ENCODE assay signal across 8 cellular contexts in the genomic region with DNA sequence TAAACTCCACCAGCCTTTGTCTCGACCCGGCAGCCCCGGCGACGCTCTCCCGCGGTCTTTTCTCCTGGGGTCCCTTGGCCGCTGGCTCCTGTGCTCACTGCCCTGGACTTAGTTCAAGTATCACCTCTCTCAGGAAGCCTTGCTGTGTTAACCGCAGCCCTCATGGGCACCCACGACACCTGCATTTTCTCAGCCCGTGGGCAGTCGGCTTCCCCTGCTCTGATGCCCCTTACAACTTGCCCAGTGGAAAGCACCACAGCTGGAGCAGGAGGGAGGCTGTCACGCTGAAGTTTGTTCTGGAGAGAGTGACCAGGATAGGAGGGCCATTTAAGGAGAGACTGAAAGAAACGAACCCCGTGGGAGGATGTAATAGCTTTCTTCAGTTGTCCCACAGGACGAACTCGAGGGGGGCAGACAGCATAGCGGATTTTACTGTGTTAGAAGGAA. TPM values are rescaled to one million over a fixed set of nuclear protein-coding genes. Genes with fewer than 3 reads are reported as not detected.
A peak's percentile ranks its signal among the peaks of the same experiment; 100 is the strongest.
DNase-seq lines count a peak whose midpoint lies in the region; ATAC-seq and TF ChIP-seq lines count a peak whose summit lies in the region.

No MANE protein-coding gene starts in this region.

- H3K9me2 ChIP-seq in Loucy (replicated peaks; ENCODE audit: low read depth, low read length), result no peaks in the 10 kb centered on the region

- H4K20me1 ChIP-seq in Loucy (ENCODE audit: insufficient read depth, low read length, poor library complexity, severe bottlenecking), result peaks cover 6% of the 10 kb centered on the region

- peaks cover 17% of the 10 kb centered on the region for H3K79me1 ChIP-seq in mesendoderm (ENCODE audit: low read length)

- no CpG with 5 or more reads among the region's 18 CpGs for WGBS in mesendoderm (ENCODE audit: extremely low coverage, insufficient coverage, low lambda C conversion rate)
- under 1% methylated on average over 18 of the region's 18 CpGs for WGBS in urinary bladder

- TF ChIP-seq CTCF in Loucy (conservative IDR thresholded peaks at IDR 0.05; ENCODE audit: low read length) (no peak), coronary artery (IDR thresholded peaks at IDR 0.05) (no peak)

- H3K4me3 ChIP-seq in HAP-1 (peak overlapping the region; percentile 81), Loucy (ENCODE audit: low read length, poor library complexity, severe bottlenecking) (peak overlapping the region; percentile 86), coronary artery (peak overlapping the region; percentile 90), mesendoderm (ENCODE audit: low read length) (peak overlapping the region; percentile 95), urinary bladder (ENCODE audit: low read depth, low read length) (peak overlapping the region; percentile 87)

- in situ Hi-C loops in HAP-1 (cut with MboI; ENCODE audit: low sequenced_read_pairs), result no loop called here

- H3K79me2 ChIP-seq in Loucy (ENCODE audit: insufficient read depth, low read length), result peaks cover 60% of the 10 kb centered on the region
- H3K79me2 ChIP-seq in mesendoderm (ENCODE audit: control insufficient read depth, insufficient read depth, low read length), result peaks cover 28% of the 10 kb centered on the region

- intact Hi-C loops in activated T-helper 2 cell treated with anti-CD3 and anti-CD28 coated beads, Interferon-gamma antibody, Interleukin-2, Interleukin-4, amounts not matched to agents 10 μg/mL and 5 μg/mL and 100 μg/mL, durations not matched to agents 14 hours and 24 hours and 36 hours (cut with micrococcal nuclease), result loop anchor here (2.0 to 5.0 kb wide), 2 partner anchors 268 to 378 kb away; no protein-coding TSS in a partner anchor

- DNase-seq in activated CD8-positive, alpha-beta memory T cell treated with anti-CD3 and anti-CD28 coated beads, Interleukin-2, amount 10 ng/mL, durations not matched to agents 7 days and 5 days, result no peak
- no peak for DNase-seq in activated CD8-positive, alpha-beta memory T cell treated with anti-CD3 and anti-CD28 coated beads for 24 hours
- DNase-seq in HAP-1 (ENCODE audit: low spot score in 2 of 2) (peak in 1 of 2 experiments; percentile 14), coronary artery (ENCODE audit: low spot score) (peak; percentile 80), mesendoderm (no peak)
- DNase-seq in activated T-helper 2 cell treated with anti-CD3 and anti-CD28 coated beads, Interferon-gamma antibody, Interleukin-2, Interleukin-4, amounts not matched to agents 10 μg/mL and 5 μg/mL and 100 μg/mL, durations not matched to agents 14 hours and 24 hours and 36 hours (ENCODE audit: low spot score), result no peak

- no peaks in the 10 kb centered on the region for H3F3A ChIP-seq in Loucy (ENCODE audit: low read depth)

- no peak overlapping the region for H3K27ac Mint-ChIP-seq in activated CD8-positive, alpha-beta memory T cell treated with anti-CD3 and anti-CD28 coated beads, Interleukin-2, amount 10 ng/mL, durations not matched to agents 7 days and 5 days
- no peak overlapping the region for H3K27ac Mint-ChIP-seq in activated T-helper 2 cell treated with anti-CD3 and anti-CD28 coated beads, Interferon-gamma antibody, Interleukin-2, Interleukin-4, amounts not matched to agents 10 μg/mL and 5 μg/mL and 100 μg/mL, durations not matched to agents 14 hours and 24 hours and 36 hours

- H3K56ac ChIP-seq in mesendoderm (ENCODE audit: low read length), result peak overlapping the region; percentile 99

- peaks cover 8% of the 10 kb centered on the region for H3K36me3 ChIP-seq in HAP-1 (replicated peaks)
- H3K36me3 ChIP-seq in Loucy (ENCODE audit: insufficient read depth, low read length), result peaks cover 4% of the 10 kb centered on the region; the same call in 1 of the 2 replicates
- H3K36me3 ChIP-seq in mesendoderm (ENCODE audit: control insufficient read depth, insufficient read depth, low read length), result no peaks in the 10 kb centered on the region
- H3K36me3 ChIP-seq in urinary bladder (ENCODE audit: insufficient read depth), result no peaks in the 10 kb centered on the region

- no peak overlapping the region for H3K23ac ChIP-seq in mesendoderm (ENCODE audit: low read length)

- peak overlapping the region; percentile 90 for H3K9ac ChIP-seq in Loucy (ENCODE audit: low read depth, low read length, poor library complexity, severe bottlenecking)
- H3K9ac ChIP-seq in mesendoderm (ENCODE audit: low read length), result peak overlapping the region; percentile 97

- H3K4me1 ChIP-seq in HAP-1 (peaks cover 21% of the 10 kb centered on the region), Loucy (ENCODE audit: insufficient read depth, low read length, poor library complexity, severe bottlenecking) (peaks cover 59% of the 10 kb centered on the region), mesendoderm (ENCODE audit: control insufficient read depth, low read depth, low read length) (peaks cover 3% of the 10 kb centered on the region), urinary bladder (ENCODE audit: insufficient read depth) (no peaks in the 10 kb centered on the region)

- peak overlapping the region; percentile 95 for H2AFZ ChIP-seq in Loucy (ENCODE audit: low read length)

- no peaks in the 10 kb centered on the region for H3K27me3 ChIP-seq in HAP-1 (ENCODE audit: low read depth)
- no peaks in the 10 kb centered on the region for H3K27me3 ChIP-seq in Loucy (ENCODE audit: insufficient read depth, low read length, poor library complexity, severe bottlenecking)
- H3K27me3 ChIP-seq in mesendoderm (ENCODE audit: insufficient read depth, low read length, poor library complexity), result no peaks in the 10 kb centered on the region

- peak overlapping the region; percentile 89 for H3K27ac ChIP-seq in coronary artery
- H3K27ac ChIP-seq in mesendoderm (ENCODE audit: low read depth, low read length), result no peak overlapping the region
- peak overlapping the region; percentile 77 for H3K27ac ChIP-seq in urinary bladder (ENCODE audit: low read depth)

- H3K4me2 ChIP-seq in Loucy (ENCODE audit: low read depth, low read length, poor library complexity, severe bottlenecking) (peak overlapping the region; percentile 80), mesendoderm (ENCODE audit: low read length) (peak overlapping the region; percentile 89)

- no peaks in the 10 kb centered on the region for H3K9me3 Mint-ChIP-seq in activated CD8-positive, alpha-beta memory T cell treated with anti-CD3 and anti-CD28 coated beads, Interleukin-2, amount 10 ng/mL, durations not matched to agents 7 days and 5 days (ENCODE audit: low read depth)
- H3K9me3 Mint-ChIP-seq in activated T-helper 2 cell treated with anti-CD3 and anti-CD28 coated beads, Interferon-gamma antibody, Interleukin-2, Interleukin-4, amounts not matched to agents 10 μg/mL and 5 μg/mL and 100 μg/mL, durations not matched to agents 14 hours and 24 hours and 36 hours, result no peaks in the 10 kb centered on the region

- H4K5ac ChIP-seq in mesendoderm (ENCODE audit: low read length), result peak overlapping the region; percentile 75

- H3K9me3 ChIP-seq in HAP-1, result no peaks in the 10 kb centered on the region
- H3K9me3 ChIP-seq in Loucy (ENCODE audit: insufficient read depth, low read depth, low read length), result no peaks in the 10 kb centered on the region

- H3K4me1 Mint-ChIP-seq in activated CD8-positive, alpha-beta memory T cell treated with anti-CD3 and anti-CD28 coated beads, Interleukin-2, amount 10 ng/mL, durations not matched to agents 7 days and 5 days, result peaks cover 23% of the 10 kb centered on the region
- peaks cover 31% of the 10 kb centered on the region for H3K4me1 Mint-ChIP-seq in activated T-helper 2 cell treated with anti-CD3 and anti-CD28 coated beads, Interferon-gamma antibody, Interleukin-2, Interleukin-4, amounts not matched to agents 10 μg/mL and 5 μg/mL and 100 μg/mL, durations not matched to agents 14 hours and 24 hours and 36 hours (ENCODE audit: low read depth)

- H3K27me3 Mint-ChIP-seq in activated CD8-positive, alpha-beta memory T cell treated with anti-CD3 and anti-CD28 coated beads, Interleukin-2, amount 10 ng/mL, durations not matched to agents 7 days and 5 days, result no peaks in the 10 kb centered on the region
- no peaks in the 10 kb centered on the region for H3K27me3 Mint-ChIP-seq in activated T-helper 2 cell treated with anti-CD3 and anti-CD28 coated beads, Interferon-gamma antibody, Interleukin-2, Interleukin-4, amounts not matched to agents 10 μg/mL and 5 μg/mL and 100 μg/mL, durations not matched to agents 14 hours and 24 hours and 36 hours (ENCODE audit: low read depth)

- H3K18ac ChIP-seq in mesendoderm (ENCODE audit: low read length), result peak overlapping the region; percentile 56

- H2BK5ac ChIP-seq in mesendoderm (ENCODE audit: low read length), result no peak overlapping the region

- H3K4me3 Mint-ChIP-seq in activated CD8-positive, alpha-beta memory T cell treated with anti-CD3 and anti-CD28 coated beads, Interleukin-2, amount 10 ng/mL, durations not matched to agents 7 days and 5 days, result no peak overlapping the region
- H3K4me3 Mint-ChIP-seq in activated T-helper 2 cell treated with anti-CD3 and anti-CD28 coated beads, Interferon-gamma antibody, Interleukin-2, Interleukin-4, amounts not matched to agents 10 μg/mL and 5 μg/mL and 100 μg/mL, durations not matched to agents 14 hours and 24 hours and 36 hours (ENCODE audit: low read depth), result no peak overlapping the region

- H3K36me3 Mint-ChIP-seq in activated CD8-positive, alpha-beta memory T cell treated with anti-CD3 and anti-CD28 coated beads, Interleukin-2, amount 10 ng/mL, durations not matched to agents 7 days and 5 days, result peaks cover 5% of the 10 kb centered on the region
- H3K36me3 Mint-ChIP-seq in activated T-helper 2 cell treated with anti-CD3 and anti-CD28 coated beads, Interferon-gamma antibody, Interleukin-2, Interleukin-4, amounts not matched to agents 10 μg/mL and 5 μg/mL and 100 μg/mL, durations not matched to agents 14 hours and 24 hours and 36 hours (ENCODE audit: low read depth), result peaks cover 15% of the 10 kb centered on the region

- H4K8ac ChIP-seq in mesendoderm (ENCODE audit: low read depth, low read length), result no peak overlapping the region

- H3K4ac ChIP-seq in mesendoderm (ENCODE audit: low read depth, low read length), result no peak overlapping the region

- H2BK120ac ChIP-seq in mesendoderm (ENCODE audit: low read depth, low read length), result no peak overlapping the region

- peak; percentile 31 for ATAC-seq in activated CD8-positive, alpha-beta memory T cell treated with anti-CD3 and anti-CD28 coated beads, Interleukin-2, amount 10 ng/mL, durations not matched to agents 7 days and 5 days

- H2AK5ac ChIP-seq in mesendoderm (ENCODE audit: low read length), result no peak overlapping the region

- CTCF ChIA-PET in activated CD8-positive, alpha-beta memory T cell treated with anti-CD3 and anti-CD28 coated beads, Interleukin-2, amount 10 ng/mL, durations not matched to agents 7 days and 5 days (lab: Charles Lee), result interaction anchor here (1.3 to 2.1 kb wide), 3 partner anchors 17 to 122 kb away, joined by 3 to 13 read pairs (median 5); no protein-coding TSS in a partner anchor

- H2BK15ac ChIP-seq in mesendoderm (replicated peaks; ENCODE audit: low read depth), result no peak overlapping the region

RNA-seq across cellular contexts. Expression of gene STXBP4, which starts 0.4 kb away (rescaled TPM):
- 1 to 10 TPM; 8.2 to 9.4 TPM for total RNA-seq in activated CD8-positive, alpha-beta memory T cell treated with anti-CD3 and anti-CD28 coated beads, Interleukin-2, amount 10 ng/mL, durations not matched to agents 7 days and 5 days
- polyA plus RNA-seq in mesendoderm (2013, experiment 1 of 2), result 9.0 TPM
- 9.6 TPM for polyA plus RNA-seq in mesendoderm (2013, experiment 2 of 2)
- 45.4 TPM for total RNA-seq in urinary bladder
- polyA plus RNA-seq in urinary bladder, result 4.5 TPM
- total RNA-seq in activated T-helper 2 cell treated with anti-CD3 and anti-CD28 coated beads, Interferon-gamma antibody, Interleukin-2, Interleukin-4, amounts not matched to agents 10 μg/mL and 5 μg/mL and 100 μg/mL, durations not matched to agents 14 hours and 24 hours and 36 hours, result 7.4 and 7.6 TPM in 2 replicates

RNA-seq across cellular contexts. Expression of gene COX11, which starts 0.5 kb away (rescaled TPM):
- 10 to 100 TPM; 40.5 to 61.1 TPM for total RNA-seq in activated CD8-positive, alpha-beta memory T cell treated with anti-CD3 and anti-CD28 coated beads, Interleukin-2, amount 10 ng/mL, durations not matched to agents 7 days and 5 days
- polyA plus RNA-seq in mesendoderm (2013, experiment 1 of 2), result 57.7 TPM
- polyA plus RNA-seq in mesendoderm (2013, experiment 2 of 2), result 58.5 TPM
- 62.1 TPM for total RNA-seq in urinary bladder
- 70.1 TPM for polyA plus RNA-seq in urinary bladder
- 48.9 and 54.0 TPM in 2 replicates for total RNA-seq in activated T-helper 2 cell treated with anti-CD3 and anti-CD28 coated beads, Interferon-gamma antibody, Interleukin-2, Interleukin-4, amounts not matched to agents 10 μg/mL and 5 μg/mL and 100 μg/mL, durations not matched to agents 14 hours and 24 hours and 36 hours
